8 cellular contexts compared by ENCODE assay signal in genomic region chr22:39522091-39522490, GRCh38. TPM values are rescaled to one million over a fixed set of nuclear protein-coding genes. Genes with fewer than 3 reads are reported as not detected.
DNase-seq lines count a peak whose midpoint lies in the region; ATAC-seq and TF ChIP-seq lines count a peak whose summit lies in the region.
"Not testable (repeated sequence)": the region's sequence is repeated elsewhere in the genome, so short reads cannot be mapped to it uniquely, and the experiment has no call there.

No MANE protein-coding gene starts in this region.

- H3K4me1 Mint-ChIP-seq in activated CD8-positive, alpha-beta T cell treated with anti-CD3 and anti-CD28 coated beads for 36 hours (ENCODE audit: low read depth) = peaks cover 55% of the 10 kb centered on the region

- not testable (repeated sequence) for ATAC-seq in activated CD8-positive, alpha-beta T cell treated with anti-CD3 and anti-CD28 coated beads for 36 hours

- H3K4me3 ChIP-seq in NB4 (ENCODE audit: low read depth, low read length) (peak overlapping the region; percentile 98), mammary epithelial cell (replicated peaks in 1 of 3; ENCODE audit: insufficient read depth in 1 of 3, low read depth in 2 of 3, low read length in 3 of 3) (peak overlapping the region; percentile 77 to 96 (median 93)), fibroblast of villous mesenchyme (ENCODE audit: low read depth, low read length) (peak overlapping the region; percentile 93), mesodermal cell (ENCODE audit: extremely low read depth, insufficient read depth, low read length, poor library complexity, severe bottlenecking) (peak overlapping the region; percentile 100), retinal pigment epithelial cell (ENCODE audit: low read length) (peak overlapping the region; percentile 94), vagina (peak overlapping the region; percentile 87 to 97)

- H3K36me3 Mint-ChIP-seq in activated CD8-positive, alpha-beta T cell treated with anti-CD3 and anti-CD28 coated beads for 36 hours (ENCODE audit: low read depth) = peaks cover 55% of the 10 kb centered on the region

- H2AFZ ChIP-seq in mammary epithelial cell (ENCODE audit: low read depth, low read length) = not testable (repeated sequence)

- not testable (repeated sequence) for H3K27me3 ChIP-seq in mammary epithelial cell (ENCODE audit: insufficient read depth, low read length); vagina

- H3K27ac Mint-ChIP-seq in activated CD8-positive, alpha-beta T cell treated with anti-CD3 and anti-CD28 coated beads for 36 hours = peak overlapping the region; percentile 98

- not testable (repeated sequence) for H3K4me1 ChIP-seq in ES-I3 (ENCODE audit: insufficient read depth, low read length)
- H3K4me1 ChIP-seq in mammary epithelial cell (ENCODE audit: insufficient read depth, low read length) (peaks cover 16% of the 10 kb centered on the region), mesodermal cell (ENCODE audit: control insufficient read depth, insufficient read depth, low read length, poor library complexity, severe bottlenecking) (peaks cover 14% of the 10 kb centered on the region), vagina (peaks cover 66% of the 10 kb centered on the region)

- H3K79me2 ChIP-seq in mammary epithelial cell (ENCODE audit: insufficient read depth, low read length) = peaks cover 59% of the 10 kb centered on the region

- H3K27ac ChIP-seq in mammary epithelial cell (ENCODE audit: insufficient read depth, low read depth, low read length) = peak overlapping the region; percentile 5
- H3K27ac ChIP-seq in mesodermal cell (ENCODE audit: low read depth, low read length, severe bottlenecking) = peak overlapping the region; percentile 99
- H3K27ac ChIP-seq in vagina = peak overlapping the region; percentile 99

- not testable (repeated sequence) for H3K27me3 Mint-ChIP-seq in activated CD8-positive, alpha-beta T cell treated with anti-CD3 and anti-CD28 coated beads for 36 hours

- peak overlapping the region; percentile 89 for H3K4me3 Mint-ChIP-seq in activated CD8-positive, alpha-beta T cell treated with anti-CD3 and anti-CD28 coated beads for 36 hours

- not testable (repeated sequence) for H4K20me1 ChIP-seq in mammary epithelial cell (ENCODE audit: insufficient read depth, low read length)

- in situ Hi-C loops in mammary epithelial cell (cut with MboI; ENCODE audit: low sequenced_read_pairs in 2 of 2) = loop anchor here (25.0 kb wide), 1 partner anchor 360 kb away; the partner anchor contains the start of gene CBX7 (in 2 of the 2)

- TF ChIP-seq POLR2A in NB4 (IDR thresholded peaks at IDR 0.05; ENCODE audit: extremely low read depth, insufficient read length); vagina (IDR thresholded peaks at IDR 0.05): not testable (repeated sequence)

- WGBS in mammary epithelial cell (ENCODE audit: low coverage, missing lambda C conversion rate) = 0% methylated on average over 5 of the region's 5 CpGs
- WGBS in mesodermal cell (ENCODE audit: insufficient coverage in 2 of 2), 2 experiments = 40% methylated on average over 1 of the region's 5 CpGs; no CpG with 5 or more reads in 1 of the 2 experiments

- peak overlapping the region; percentile 90 for H3K4me2 ChIP-seq in mammary epithelial cell (ENCODE audit: insufficient read depth, low read depth, low read length)

- CTCF ChIA-PET in activated CD8-positive, alpha-beta T cell treated with anti-CD3 and anti-CD28 coated beads for 36 hours (lab: Charles Lee) = interaction anchor here (0.9 to 11.1 kb wide), 3 partner anchors 10 to 25 kb away, joined by 3 to 323 read pairs (median 6); partner anchors contain the start of gene MIEF1
- CTCF ChIA-PET in mammary epithelial cell (lab: Charles Lee; ENCODE audit: low non-redundant PET) = not testable (repeated sequence)

- H3K9me3 ChIP-seq in ES-I3 (ENCODE audit: control insufficient read depth, insufficient read depth, low read length); mammary epithelial cell (replicated peaks; ENCODE audit: insufficient read depth, low read length); mesodermal cell (ENCODE audit: control insufficient read depth, low read length); vagina: not testable (repeated sequence)

- TF ChIP-seq CTCF in NB4 (IDR thresholded peaks at IDR 0.05; ENCODE audit: low read depth, low read length); activated CD8-positive, alpha-beta T cell treated with anti-CD3 and anti-CD28 coated beads for 36 hours (IDR thresholded peaks at IDR 0.05); mammary epithelial cell (conservative IDR thresholded peaks at IDR 0.05 in 1 of 2, IDR thresholded peaks at IDR 0.05 in 1 of 2; ENCODE audit: extremely low read depth in 1 of 2, insufficient read depth in 1 of 2, low read depth in 1 of 2, low read length in 2 of 2); fibroblast of villous mesenchyme (IDR thresholded peaks at IDR 0.05; ENCODE audit: insufficient read depth, low read depth, low read length); retinal pigment epithelial cell (conservative IDR thresholded peaks at IDR 0.05; ENCODE audit: low read depth, low read length); vagina (IDR thresholded peaks at IDR 0.05): not testable (repeated sequence)

- peak overlapping the region; percentile 99; the same call in 1 of the 2 replicates for H3K9ac ChIP-seq in ES-I3 (ENCODE audit: low read depth, low read length)
- peak overlapping the region; percentile 88 for H3K9ac ChIP-seq in mammary epithelial cell (ENCODE audit: insufficient read depth, low read length)

- POLR2A ChIA-PET in activated CD8-positive, alpha-beta T cell treated with anti-CD3 and anti-CD28 coated beads for 36 hours (lab: Charles Lee) = interaction anchor here (1.0 to 17.7 kb wide), 20 partner anchors 4 to 547 kb away, joined by 3 to 234 read pairs (median 6); partner anchors contain the start of genes ATF4, GRAP2, MIEF1 and RPL3

- BruUV-seq in mammary epithelial cell (replicated peaks; lab: Mats Ljungman, UMichigan) = not testable (repeated sequence)

- not testable (repeated sequence) for DNase-seq in NB4 (ENCODE audit: low read depth); activated CD8-positive, alpha-beta T cell treated with anti-CD3 and anti-CD28 coated beads for 36 hours; mammary epithelial cell; fibroblast of villous mesenchyme (ENCODE audit: low read depth); retinal pigment epithelial cell (ENCODE audit: low read depth); vagina (ENCODE audit: extremely low spot score in 2 of 2)

- H3K9me3 Mint-ChIP-seq in activated CD8-positive, alpha-beta T cell treated with anti-CD3 and anti-CD28 coated beads for 36 hours = not testable (repeated sequence)

- H3K36me3 ChIP-seq in ES-I3 (ENCODE audit: insufficient read depth, low read length) (peaks cover 31% of the 10 kb centered on the region), mammary epithelial cell (ENCODE audit: insufficient read depth, low read length) (peaks cover 20% of the 10 kb centered on the region), mesodermal cell (ENCODE audit: control insufficient read depth, insufficient read depth, low read length) (peaks cover 53% of the 10 kb centered on the region), vagina (peaks cover 0 to 32% of the 10 kb centered on the region in 2 donors)

- intact Hi-C loops in activated CD8-positive, alpha-beta T cell treated with anti-CD3 and anti-CD28 coated beads for 36 hours (cut with micrococcal nuclease) = loop anchor here (5.0 kb wide), 1 partner anchor 205 kb away; the partner anchor contains the start of gene RPL3
- intact Hi-C loops in mammary epithelial cell (cut with micrococcal nuclease) = not testable (repeated sequence)
- intact Hi-C loops in vagina (cut with DNase I) = loop anchor here (10.0 kb wide), 1 partner anchor 347 kb away; no protein-coding TSS in a partner anchor

- dilution Hi-C loops in mammary epithelial cell (cut with HindIII; ENCODE audit: low sequenced_read_pairs) = loop anchor here (25.0 kb wide), 1 partner anchor 285 kb away; the partner anchor contains the start of gene PDGFB

RNA-seq across cellular contexts. Expression of gene ATF4, which starts 1.7 kb away (rescaled TPM):
- 100 to 1,000 TPM; 518 to 536 TPM for total RNA-seq in activated CD8-positive, alpha-beta T cell treated with anti-CD3 and anti-CD28 coated beads for 36 hours
- total RNA-seq in mammary epithelial cell (100 to 1,000 TPM; 598 to 653 TPM), fibroblast of villous mesenchyme (200 and 379 TPM in 2 replicates), vagina (246 TPM)
- 904 TPM for polyA plus RNA-seq in mammary epithelial cell
- polyA minus RNA-seq in mammary epithelial cell = 327 TPM
- 441 TPM for polyA plus RNA-seq in mesodermal cell (2013, experiment 1 of 2)
- polyA plus RNA-seq in mesodermal cell (2013, experiment 2 of 2) = 444 TPM

RNA-seq across cellular contexts. Expression of gene RPS19BP1, which starts 10.5 kb away (rescaled TPM):
- 10 to 100 TPM; 68.5 to 71.7 TPM for total RNA-seq in activated CD8-positive, alpha-beta T cell treated with anti-CD3 and anti-CD28 coated beads for 36 hours
- total RNA-seq in mammary epithelial cell (10 to 100 TPM; 35.7 to 81.3 TPM), fibroblast of villous mesenchyme (44.0 and 57.0 TPM in 2 replicates), vagina (107 TPM)
- polyA plus RNA-seq in mammary epithelial cell = 89.0 TPM
- polyA minus RNA-seq in mammary epithelial cell = 12.5 TPM
- polyA plus RNA-seq in mesodermal cell (2013, experiment 1 of 2) = 73.1 TPM
- polyA plus RNA-seq in mesodermal cell (2013, experiment 2 of 2) = 64.7 TPM

RNA-seq across cellular contexts. Expression of gene MIEF1, which starts 20.0 kb away (rescaled TPM):
- total RNA-seq in activated CD8-positive, alpha-beta T cell treated with anti-CD3 and anti-CD28 coated beads for 36 hours = 10 to 100 TPM; 48.2 to 51.1 TPM
- total RNA-seq in mammary epithelial cell = 10 to 100 TPM; 36.8 to 36.9 TPM
- 25.6 TPM for polyA plus RNA-seq in mammary epithelial cell
- polyA minus RNA-seq in mammary epithelial cell = 40.2 TPM
- 26.1 and 32.8 TPM in 2 replicates for total RNA-seq in fibroblast of villous mesenchyme
- polyA plus RNA-seq in mesodermal cell (2013, experiment 1 of 2) = 25.4 TPM
- 22.0 TPM for polyA plus RNA-seq in mesodermal cell (2013, experiment 2 of 2)
- total RNA-seq in vagina = 18.9 TPM

RNA-seq across cellular contexts. Expression of gene CACNA1I, which starts 48.5 kb away (rescaled TPM):
- under 1 TPM; 0.07 to 0.09 TPM for total RNA-seq in activated CD8-positive, alpha-beta T cell treated with anti-CD3 and anti-CD28 coated beads for 36 hours
- total RNA-seq in mammary epithelial cell (under 1 TPM in 1 of 2 donors, not detected in 1; under 0.01 TPM), fibroblast of villous mesenchyme (under 0.01 TPM in 1 of 2 replicates, not detected in the other), vagina (1.2 TPM)
- polyA plus RNA-seq in mammary epithelial cell = 0.01 TPM
- polyA minus RNA-seq in mammary epithelial cell = not detected
- 0.52 TPM for polyA plus RNA-seq in mesodermal cell (2013, experiment 1 of 2)
- polyA plus RNA-seq in mesodermal cell (2013, experiment 2 of 2) = 0.30 TPM

Comparison
In these comparisons a context has a peak if more than half of its experiments do, and no peak if none do; other contexts are left out.
1. H3K27ac ChIP-seq: peak in every context shown above with its lines; median percentile 99 in mesodermal cell; 99 in vagina; 5 in mammary epithelial cell.